In the genomic region with DNA sequence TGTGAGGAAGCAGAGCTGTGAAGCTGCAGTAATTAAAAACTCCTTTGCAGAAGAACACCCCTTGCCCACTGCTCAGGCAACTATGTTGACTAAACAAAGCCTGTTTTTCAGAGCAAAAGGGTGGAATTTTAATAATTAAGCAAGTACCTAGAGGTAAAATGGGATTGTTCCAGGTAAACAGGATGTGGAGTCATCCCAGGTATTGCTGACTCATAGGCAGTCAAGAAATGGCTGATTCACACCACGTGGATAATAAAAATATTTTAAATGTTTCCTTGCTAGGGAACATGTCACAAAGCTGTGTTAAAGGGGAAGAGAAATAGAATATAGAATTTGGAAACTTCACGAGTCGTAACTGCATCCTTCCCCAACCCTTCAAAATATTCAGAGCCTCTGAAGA, we compare ENCODE assay signal across 21 cellular contexts.
A peak's percentile ranks its signal among the peaks of the same experiment; 100 is the strongest.
DNase-seq lines count a peak whose midpoint lies in the region; ATAC-seq and TF ChIP-seq lines count a peak whose summit lies in the region.
"Had no signal": no experiment of that assay in that cellular context is flagged by ENCODE, and none has a peak within 500 bp of the region (broad histone marks: within the 10 kb centered on the region; RNA-seq: fewer than 3 reads in every experiment).

No MANE protein-coding gene starts in this region.

- DNase-seq in DMS53 treated with DMSO at 0.1 percent for 48 hours (lab: John Stamatoyannopoulos, UW; ENCODE audit: unreplicated experiment) (peak; percentile 9), RWPE1 (ENCODE audit: low spot score) (peak; percentile 48), renal cortical epithelial cell (ENCODE audit: low read depth) (peak; percentile 89), NCI-H187 (lab: John Stamatoyannopoulos, UW) (no peak), activated gamma-delta T cell (lab: John Stamatoyannopoulos, UW) (no peak), NCI-H2107 treated with DMSO at 0.1 percent for 48 hours (lab: John Stamatoyannopoulos, UW; ENCODE audit: unreplicated experiment) (no peak)
- DNase-seq: C1 segment of cervical spinal cord; CD8-positive, alpha-beta memory T cell; DND-41; GM23248; HCEC 1CT; MV-4-11; NCI-H1417 treated with DMSO at 0.1 percent for 48 hours; NCI-H1930; NCI-H345; NCI-H524 treated with DMSO at 0.1 percent for 48 hours; Right ventricle myocardium superior had no signal

- ATAC-seq in esophagus mucosa = peak; percentile 71
- no peak for ATAC-seq in GM18868 (IDR thresholded peaks at IDR 0.05; ENCODE audit: unreplicated experiment)
- ATAC-seq: K562, Panc1 had no signal

- POLR2A ChIA-PET in RWPE1 (lab: Yijun Ruan, JAX; ENCODE audit: low non-redundant PET) = no interaction called here

- TF ChIP-seq CTCF in RWPE1 (conservative IDR thresholded peaks at IDR 0.05; ENCODE audit: low read depth) = no peak

- CTCF ChIA-PET in RWPE1 (lab: Yijun Ruan, JAX) = no interaction called here

- no peak overlapping the region for H3K27ac ChIP-seq in RWPE1
- H3K27ac ChIP-seq: GM23248 had no signal

Comparison
In these comparisons a context has a peak if more than half of its experiments do, and no peak if none do; other contexts are left out.
1. DNase-seq: peak in DMS53 treated with DMSO at 0.1 percent for 48 hours (single experiment), RWPE1 (single experiment) and renal cortical epithelial cell (single experiment); none in NCI-H187 (0 of 2), activated gamma-delta T cell (single experiment) and NCI-H2107 treated with DMSO at 0.1 percent for 48 hours (single experiment).